14 cellular contexts compared by ENCODE assay signal in genomic region chr1:88104234-88104633, GRCh38.
"Had no signal": no experiment of that assay in that cellular context is flagged by ENCODE, and none has a peak within 500 bp of the region (broad histone marks: within the 10 kb centered on the region; RNA-seq: fewer than 3 reads in every experiment).

No MANE protein-coding gene starts in this region.

- H3K4me1 ChIP-seq: colonic mucosa, esophagus muscularis mucosa, gastrocnemius medialis, heart right ventricle had no signal

- H3K9me3 ChIP-seq: colonic mucosa, esophagus muscularis mucosa, gastrocnemius medialis, heart right ventricle had no signal

- H3K4me3 ChIP-seq: colonic mucosa, esophagus muscularis mucosa, gastrocnemius medialis, heart right ventricle, lung had no signal

- ATAC-seq: gastrocnemius medialis; heart right ventricle; stimulated activated effector memory CD8-positive, alpha-beta T cell treated with anti-CD3 and anti-CD28 coated beads, Interleukin-12 subunit alpha, Interleukin-12 subunit beta, amount 100 ng/mL, for 72 hours had no signal

- DNase-seq: activated CD4-positive, alpha-beta T cell treated with anti-CD3 and anti-CD28 coated beads, Interleukin-2, amount 10 ng/mL, durations not matched to agents 24 days and 14 days; activated CD4-positive, CD25-positive, alpha-beta regulatory T cell; activated CD8-positive, alpha-beta memory T cell treated with anti-CD3 and anti-CD28 coated beads, Interleukin-2, amount 50 U/mL, for 48 hours; activated gamma-delta T cell treated with Interleukin-2 at 50 U/mL for 16 hours; activated naive CD8-positive, alpha-beta T cell treated with anti-CD3 and anti-CD28 coated beads, Interleukin-2, amount 10 ng/mL, durations not matched to agents 7 days and 5 days; aorta; central memory CD4-positive, alpha-beta T cell; colonic mucosa; gastrocnemius medialis; heart right ventricle; left cardiac atrium had no signal

- H3K27ac ChIP-seq: colonic mucosa, esophagus muscularis mucosa, gastrocnemius medialis, heart right ventricle had no signal

- H3K27me3 ChIP-seq: colonic mucosa, esophagus muscularis mucosa, gastrocnemius medialis, heart right ventricle had no signal

- H3K36me3 ChIP-seq: colonic mucosa, esophagus muscularis mucosa, gastrocnemius medialis, heart right ventricle had no signal
